9 cellular contexts compared by ENCODE assay signal in genomic region chr13:44313674-44314073, GRCh38. TPM values are rescaled to one million over a fixed set of nuclear protein-coding genes. Genes with fewer than 3 reads are reported as not detected.
DNase-seq lines count a peak whose midpoint lies in the region; ATAC-seq and TF ChIP-seq lines count a peak whose summit lies in the region.
"Had no signal": no experiment of that assay in that cellular context is flagged by ENCODE, and none has a peak within 500 bp of the region (broad histone marks: within the 10 kb centered on the region; RNA-seq: fewer than 3 reads in every experiment).

No MANE protein-coding gene starts in this region.

- H3K9me3 ChIP-seq in skeletal muscle satellite cell (replicated peaks; ENCODE audit: low read length): no peaks in the 10 kb centered on the region

- DNase-seq in GM03348 (ENCODE audit: low spot score) (peak; percentile 51), NCI-H69 (lab: John Stamatoyannopoulos, UW) (peak; percentile 7), epithelial cell of prostate (ENCODE audit: low read depth, low spot score) (peak; percentile 91), KG1 (lab: John Stamatoyannopoulos, UW) (no peak), GM13977 (ENCODE audit: low spot score) (no peak)
- DNase-seq: NCI-H2081 had no signal

- H3K27ac ChIP-seq in epithelial cell of prostate: peak overlapping the region; percentile 98

- in situ Hi-C loops in GM13977 (cut with MboI; ENCODE audit: low pct_unique_long_range_greater_than_20kb, low sequenced_read_pairs, unreplicated experiment): no loop called here

- ATAC-seq in GM19397 (IDR thresholded peaks at IDR 0.05; ENCODE audit: unreplicated experiment): no peak
- ATAC-seq in HG02973 (IDR thresholded peaks at IDR 0.05; ENCODE audit: unreplicated experiment): no peak

- peak overlapping the region; percentile 24 for H3K4me3 ChIP-seq in skeletal muscle satellite cell (ENCODE audit: low read length)

- H3K4me2 ChIP-seq in skeletal muscle satellite cell (ENCODE audit: low read length): peak overlapping the region; percentile 69

- H3K27me3 ChIP-seq in skeletal muscle satellite cell (ENCODE audit: control insufficient read depth, insufficient read depth, low read length): no peaks in the 10 kb centered on the region

- H3K4me1 ChIP-seq in skeletal muscle satellite cell (ENCODE audit: control insufficient read depth, insufficient read depth, low read length): peaks cover 61% of the 10 kb centered on the region

- TF ChIP-seq CTCF in GM13977 (IDR thresholded peaks at IDR 0.05; ENCODE audit: extremely low read depth, insufficient read depth, missing control alignments): no peak

- no peaks in the 10 kb centered on the region for H3K36me3 ChIP-seq in skeletal muscle satellite cell (ENCODE audit: insufficient read depth, low read length)

- peak overlapping the region; percentile 78 for H3K9ac ChIP-seq in skeletal muscle satellite cell (ENCODE audit: low read depth, low read length)

RNA-seq across cellular contexts. Expression of gene SERP2, which starts 60.0 kb away (rescaled TPM):
- 3.0 and 3.5 TPM in 2 replicates for total RNA-seq in skeletal muscle satellite cell (2012; rRNA removed)

Comparison
In these comparisons a context has a peak if more than half of its experiments do, and no peak if none do; other contexts are left out.
1. DNase-seq: peak in GM03348 (single experiment), NCI-H69 (single experiment) and epithelial cell of prostate (single experiment); none in KG1 (single experiment) and GM13977 (single experiment).